In genomic region chr6:44650947-44651346, GRCh38 we compare ENCODE assay signal across 24 cellular contexts.
A peak's percentile ranks its signal among the peaks of the same experiment; 100 is the strongest.
DNase-seq lines count a peak whose midpoint lies in the region; ATAC-seq and TF ChIP-seq lines count a peak whose summit lies in the region.
"Had no signal": no experiment of that assay in that cellular context is flagged by ENCODE, and none has a peak within 500 bp of the region (broad histone marks: within the 10 kb centered on the region; RNA-seq: fewer than 3 reads in every experiment).

No MANE protein-coding gene starts in this region.

- H3K4me1 ChIP-seq in mesendoderm (ENCODE audit: control insufficient read depth, low read depth, low read length), result peaks cover 6% of the 10 kb centered on the region
- H3K4me1 ChIP-seq in A673 (ENCODE audit: insufficient read depth, low read length, poor library complexity, severe bottlenecking), result no peaks in the 10 kb centered on the region
- H3K4me1 ChIP-seq: psoas muscle had no signal

- H3K27me3 ChIP-seq in mesendoderm (ENCODE audit: insufficient read depth, low read length, poor library complexity) (no peaks in the 10 kb centered on the region), A673 (replicated peaks; ENCODE audit: insufficient read depth, low read depth, low read length, poor library complexity) (no peaks in the 10 kb centered on the region)

- H3K27ac ChIP-seq in mesendoderm (ENCODE audit: low read depth, low read length) (no peak overlapping the region), A673 (ENCODE audit: low read depth, low read length, poor library complexity, severe bottlenecking) (no peak overlapping the region)
- H3K27ac ChIP-seq: BLaER1, PC-9, psoas muscle, SK-N-MC had no signal

- no peak overlapping the region for H2BK120ac ChIP-seq in mesendoderm (ENCODE audit: low read depth, low read length)

- H3K18ac ChIP-seq in mesendoderm (ENCODE audit: low read length), result no peak overlapping the region

- H3K9me3 ChIP-seq in A673 (ENCODE audit: low read depth, low read length, poor library complexity, severe bottlenecking), result no peaks in the 10 kb centered on the region
- H3K9me3 ChIP-seq: BLaER1, psoas muscle had no signal

- no peak overlapping the region for H3K4ac ChIP-seq in mesendoderm (ENCODE audit: low read depth, low read length)

- peak; percentile 84 for DNase-seq in EH (ENCODE audit: low read depth)
- peak; percentile 50 for DNase-seq in LHCN-M2 (ENCODE audit: low read depth)
- peak; percentile 66 for DNase-seq in astrocyte of the hippocampus (ENCODE audit: low read depth, low spot score)
- DNase-seq in mesendoderm, result peak; percentile 81
- no peak for DNase-seq in A673 (ENCODE audit: low spot score)
- no peak for DNase-seq in NCI-H1417 (lab: John Stamatoyannopoulos, UW)
- no peak for DNase-seq in NCI-H524 (lab: John Stamatoyannopoulos, UW)
- DNase-seq: activated CD4-positive, alpha-beta T cell treated with anti-CD3 and anti-CD28 coated beads, Interleukin-2, amount 10 ng/mL, durations not matched to agents 7 days and 5 days; activated CD8-positive, alpha-beta memory T cell treated with anti-CD3 and anti-CD28 coated beads, Interleukin-2, amount 50 U/mL, for 48 hours; activated gamma-delta T cell; amygdala; hippocampal formation; left cardiac atrium; midbrain; MM.1S; NCI-H1694 treated with DMSO at 0.1 percent for 48 hours; NCI-H526; PC-9; psoas muscle; stimulated activated CD4-positive, alpha-beta T cell treated with anti-CD3 and anti-CD28 coated beads, Interleukin-4, amount 100 ng/mL, for 4 hours; substantia nigra had no signal

- no peak for TF ChIP-seq CTCF in A673 (conservative IDR thresholded peaks at IDR 0.05; ENCODE audit: low read depth, low read length)

- H2AK5ac ChIP-seq in mesendoderm (ENCODE audit: low read length), result no peak overlapping the region

- intact Hi-C loops in A673 (cut with micrococcal nuclease; ENCODE audit: unreplicated experiment), result loop anchor here (10.0 kb wide), 1 partner anchor 764 kb away; no protein-coding TSS in a partner anchor

- H2BK5ac ChIP-seq in mesendoderm (ENCODE audit: low read length), result no peak overlapping the region

- H3K56ac ChIP-seq in mesendoderm (ENCODE audit: low read length), result no peak overlapping the region

- H4K8ac ChIP-seq in mesendoderm (ENCODE audit: low read depth, low read length), result no peak overlapping the region

- H3K9ac ChIP-seq in mesendoderm (ENCODE audit: low read length), result no peak overlapping the region
- H3K9ac ChIP-seq: BLaER1 had no signal

- no peaks in the 10 kb centered on the region for H3K36me3 ChIP-seq in mesendoderm (ENCODE audit: control insufficient read depth, insufficient read depth, low read length)
- H3K36me3 ChIP-seq in A673 (ENCODE audit: insufficient read depth, low read length, poor library complexity, severe bottlenecking), result no peaks in the 10 kb centered on the region
- H3K36me3 ChIP-seq: BLaER1 had no signal

- no CpG with 5 or more reads among the region's 5 CpGs for WGBS in mesendoderm (ENCODE audit: extremely low coverage, insufficient coverage, low lambda C conversion rate)

- no peak overlapping the region for H3K23ac ChIP-seq in mesendoderm (ENCODE audit: low read length)

- no peaks in the 10 kb centered on the region for H3K79me2 ChIP-seq in mesendoderm (ENCODE audit: control insufficient read depth, insufficient read depth, low read length)

- POLR2A ChIA-PET in A673 (lab: Charles Lee; ENCODE audit: low non-redundant PET), result no interaction called here

- no peak for ATAC-seq in HG02642 (IDR thresholded peaks at IDR 0.05; ENCODE audit: poor library complexity, unreplicated experiment)
- ATAC-seq: left cardiac atrium, psoas muscle had no signal

- no peak overlapping the region for H2BK15ac ChIP-seq in mesendoderm (replicated peaks; ENCODE audit: low read depth)

- no peaks in the 10 kb centered on the region for H3K79me1 ChIP-seq in mesendoderm (ENCODE audit: low read length)

- no peak overlapping the region for H4K5ac ChIP-seq in mesendoderm (ENCODE audit: low read length)

- BruUV-seq in A673 (replicated peaks; lab: Mats Ljungman, UMichigan), result no TSS peak

- CTCF ChIA-PET in A673 (lab: Charles Lee), result no interaction called here

- H3K4me2 ChIP-seq in mesendoderm (ENCODE audit: low read length), result no peak overlapping the region
- H3K4me2 ChIP-seq: BLaER1, PC-9 had no signal

- H3K4me3 ChIP-seq in mesendoderm (ENCODE audit: low read length) (no peak overlapping the region), A673 (ENCODE audit: low read depth, low read length, poor library complexity, severe bottlenecking) (no peak overlapping the region)
- H3K4me3 ChIP-seq: BLaER1, PC-9, psoas muscle, SK-N-MC had no signal

Comparison
In these comparisons a context has a peak if more than half of its experiments do, and no peak if none do; other contexts are left out.
1. DNase-seq: peak in EH (single experiment), LHCN-M2 (single experiment), astrocyte of the hippocampus (single experiment) and mesendoderm (single experiment); none in A673 (single experiment), NCI-H1417 (0 of 3) and NCI-H524 (0 of 2).